ENCODE assay signal across 1 cellular context in genomic region chr5:14202462-14202861, GRCh38.
TF ChIP-seq lines count a peak whose summit lies in the region.

No MANE protein-coding gene starts in this region.

TF ChIP-seq in GM12878, 131 proteins besides CTCF, POLR2A, EP300 and RAD21 (continued from another document):
- TF ChIP-seq MEF2B (IDR thresholded peaks at IDR 0.05; ENCODE audit: partially characterized antibody, poor library complexity, severe bottlenecking) (no peak), RFX5 (IDR thresholded peaks at IDR 0.05; ENCODE audit: low read depth, low read length) (no peak), PBX3 (IDR thresholded peaks at IDR 0.05; ENCODE audit: insufficient replicate concordance, low read depth, low read length) (no peak), BHLHE40 (IDR thresholded peaks at IDR 0.05; ENCODE audit: borderline replicate concordance in 1 of 2, low read depth in 2 of 2, low read length in 1 of 2) (peak in 1 of 2 experiments; percentile 15; a peak in 2 of 4 replicates), CBFB (IDR thresholded peaks at IDR 0.05; ENCODE audit: low read depth) (0 out of 2 replicates have a peak, but pooled peaks have one; percentile 28), BCL3 (IDR thresholded peaks at IDR 0.05; ENCODE audit: borderline replicate concordance, insufficient read depth, low read depth, low read length, poor library complexity, severe bottlenecking) (no peak), NFXL1 (IDR thresholded peaks at IDR 0.05; ENCODE audit: borderline replicate concordance) (no peak), ZSCAN29 (IDR thresholded peaks at IDR 0.05) (no peak), ETV6 (conservative IDR thresholded peaks at IDR 0.05 in 1 of 2, IDR thresholded peaks at IDR 0.05 in 1 of 2; ENCODE audit: borderline replicate concordance in 1 of 2, low read depth in 1 of 2) (no peak), MTA2 (IDR thresholded peaks at IDR 0.05; ENCODE audit: low read depth) (peak; percentile 68; the same call in 1 of the 2 replicates), SUPT20H (IDR thresholded peaks at IDR 0.05; ENCODE audit: borderline replicate concordance, control insufficient read depth, low read depth, low read length) (no peak), TCF12 (IDR thresholded peaks at IDR 0.05; ENCODE audit: low read depth, low read length) (no peak), IKZF2 (IDR thresholded peaks at IDR 0.05) (peak in 1 of 2 experiments; percentile 36; a peak in 2 of 4 replicates), RELB (IDR thresholded peaks at IDR 0.05; ENCODE audit: low read depth) (peak; percentile 28; the same call in 1 of the 2 replicates), PML (IDR thresholded peaks at IDR 0.05; ENCODE audit: low read length) (peak; percentile 58; the same call in 1 of the 2 replicates), SKIL (IDR thresholded peaks at IDR 0.05; ENCODE audit: low read depth, poor library complexity, severe bottlenecking) (peak; percentile 52), YY1 (IDR thresholded peaks at IDR 0.05; ENCODE audit: low read depth, low read length) (peak; percentile 28; the same call in 1 of the 2 replicates), POLR2AphosphoS5 (IDR thresholded peaks at IDR 0.05; ENCODE audit: low read length) (0 out of 2 replicates have a peak, but pooled peaks have one; percentile 36), RUNX3 (IDR thresholded peaks at IDR 0.05; ENCODE audit: low read length) (peak; percentile 31; the same call in 1 of the 2 replicates)
- TF ChIP-seq, protein P1, sequence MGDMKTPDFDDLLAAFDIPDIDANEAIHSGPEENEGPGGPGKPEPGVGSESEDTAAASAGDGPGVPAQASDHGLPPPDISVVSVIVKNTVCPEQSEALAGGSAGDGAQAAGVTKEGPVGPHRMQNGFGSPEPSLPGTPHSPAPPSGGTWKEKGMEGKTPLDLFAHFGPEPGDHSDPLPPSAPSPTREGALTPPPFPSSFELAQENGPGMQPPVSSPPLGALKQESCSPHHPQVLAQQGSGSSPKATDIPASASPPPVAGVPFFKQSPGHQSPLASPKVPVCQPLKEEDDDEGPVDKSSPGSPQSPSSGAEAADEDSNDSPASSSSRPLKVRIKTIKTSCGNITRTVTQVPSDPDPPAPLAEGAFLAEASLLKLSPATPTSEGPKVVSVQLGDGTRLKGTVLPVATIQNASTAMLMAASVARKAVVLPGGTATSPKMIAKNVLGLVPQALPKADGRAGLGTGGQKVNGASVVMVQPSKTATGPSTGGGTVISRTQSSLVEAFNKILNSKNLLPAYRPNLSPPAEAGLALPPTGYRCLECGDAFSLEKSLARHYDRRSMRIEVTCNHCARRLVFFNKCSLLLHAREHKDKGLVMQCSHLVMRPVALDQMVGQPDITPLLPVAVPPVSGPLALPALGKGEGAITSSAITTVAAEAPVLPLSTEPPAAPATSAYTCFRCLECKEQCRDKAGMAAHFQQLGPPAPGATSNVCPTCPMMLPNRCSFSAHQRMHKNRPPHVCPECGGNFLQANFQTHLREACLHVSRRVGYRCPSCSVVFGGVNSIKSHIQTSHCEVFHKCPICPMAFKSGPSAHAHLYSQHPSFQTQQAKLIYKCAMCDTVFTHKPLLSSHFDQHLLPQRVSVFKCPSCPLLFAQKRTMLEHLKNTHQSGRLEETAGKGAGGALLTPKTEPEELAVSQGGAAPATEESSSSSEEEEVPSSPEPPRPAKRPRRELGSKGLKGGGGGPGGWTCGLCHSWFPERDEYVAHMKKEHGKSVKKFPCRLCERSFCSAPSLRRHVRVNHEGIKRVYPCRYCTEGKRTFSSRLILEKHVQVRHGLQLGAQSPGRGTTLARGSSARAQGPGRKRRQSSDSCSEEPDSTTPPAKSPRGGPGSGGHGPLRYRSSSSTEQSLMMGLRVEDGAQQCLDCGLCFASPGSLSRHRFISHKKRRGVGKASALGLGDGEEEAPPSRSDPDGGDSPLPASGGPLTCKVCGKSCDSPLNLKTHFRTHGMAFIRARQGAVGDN (IDR thresholded peaks at IDR 0.05), result peak; percentile 60; the same call in 1 of the 2 replicates
- TF ChIP-seq, protein P2, sequence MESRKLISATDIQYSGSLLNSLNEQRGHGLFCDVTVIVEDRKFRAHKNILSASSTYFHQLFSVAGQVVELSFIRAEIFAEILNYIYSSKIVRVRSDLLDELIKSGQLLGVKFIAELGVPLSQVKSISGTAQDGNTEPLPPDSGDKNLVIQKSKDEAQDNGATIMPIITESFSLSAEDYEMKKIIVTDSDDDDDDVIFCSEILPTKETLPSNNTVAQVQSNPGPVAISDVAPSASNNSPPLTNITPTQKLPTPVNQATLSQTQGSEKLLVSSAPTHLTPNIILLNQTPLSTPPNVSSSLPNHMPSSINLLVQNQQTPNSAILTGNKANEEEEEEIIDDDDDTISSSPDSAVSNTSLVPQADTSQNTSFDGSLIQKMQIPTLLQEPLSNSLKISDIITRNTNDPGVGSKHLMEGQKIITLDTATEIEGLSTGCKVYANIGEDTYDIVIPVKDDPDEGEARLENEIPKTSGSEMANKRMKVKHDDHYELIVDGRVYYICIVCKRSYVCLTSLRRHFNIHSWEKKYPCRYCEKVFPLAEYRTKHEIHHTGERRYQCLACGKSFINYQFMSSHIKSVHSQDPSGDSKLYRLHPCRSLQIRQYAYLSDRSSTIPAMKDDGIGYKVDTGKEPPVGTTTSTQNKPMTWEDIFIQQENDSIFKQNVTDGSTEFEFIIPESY (IDR thresholded peaks at IDR 0.05), result no peak
